ENCODE assay signal across 8 cellular contexts in genomic region chr22:50217543-50218152, GRCh38.
"Had no signal": no experiment of that assay in that cellular context is flagged by ENCODE, and none has a peak within 500 bp of the region (broad histone marks: within the 10 kb centered on the region; RNA-seq: fewer than 3 reads in every experiment).

No MANE protein-coding gene starts in this region.

- H3K27me3 ChIP-seq: ascending aorta, tibial artery had no signal

- ATAC-seq: activated naive CD8-positive, alpha-beta T cell treated with anti-CD3 and anti-CD28 coated beads, Interleukin-2, amount 50 U/mL, for 24 hours had no signal

- H3K4me1 ChIP-seq: ascending aorta, tibial artery had no signal

- H3K4me3 ChIP-seq: ascending aorta, tibial artery had no signal

- H3K9me3 ChIP-seq: ascending aorta, tibial artery had no signal

- H3K27ac ChIP-seq: ascending aorta, tibial artery had no signal

- DNase-seq: activated CD4-positive, alpha-beta memory T cell treated with anti-CD3 and anti-CD28 coated beads for 36 hours; activated CD4-positive, CD25-positive, alpha-beta regulatory T cell treated with anti-CD3 and anti-CD28 coated beads, Interleukin-2, amount 50 U/mL, for 72 hours; activated naive CD8-positive, alpha-beta T cell treated with anti-CD3 and anti-CD28 coated beads, Interleukin-2, amount 50 U/mL, for 24 hours; foreskin melanocyte; islet precursor cell; small intestine; tibial artery had no signal
